ENCODE assay signal across 13 cellular contexts in genomic region chr7:116970148-116970910, GRCh38. TPM values are rescaled to one million over a fixed set of nuclear protein-coding genes. Genes with fewer than 3 reads are reported as not detected.
A peak's percentile ranks its signal among the peaks of the same experiment; 100 is the strongest.
DNase-seq lines count a peak whose midpoint lies in the region; ATAC-seq and TF ChIP-seq lines count a peak whose summit lies in the region.
"Had no signal": no experiment of that assay in that cellular context is flagged by ENCODE, and none has a peak within 500 bp of the region (broad histone marks: within the 10 kb centered on the region; RNA-seq: fewer than 3 reads in every experiment).

No MANE protein-coding gene starts in this region.

- intact Hi-C loops in testis (cut with DNase I; ENCODE audit: low total_unique reads): no loop called here

- H3K9me3 Mint-ChIP-seq in H9: peaks cover 3 to 4% of the 10 kb centered on the region in 2 experiments; a peak in 3 of 5 replicates
- H3K9me3 Mint-ChIP-seq: activated T-cell treated with anti-CD3 and anti-CD28 coated beads, Interleukin-2, amount 50 U/mL, for 4 hours; natural killer cell; type B pancreatic cell had no signal

- ATAC-seq in HG03442 (IDR thresholded peaks at IDR 0.05; ENCODE audit: unreplicated experiment): peak; percentile 79
- ATAC-seq: activated T-cell treated with anti-CD3 and anti-CD28 coated beads, Interleukin-2, amount 50 U/mL, for 4 hours; natural killer cell had no signal

- H3K27me3 Mint-ChIP-seq in H9 (ENCODE audit: low read depth): no peaks in the 10 kb centered on the region
- H3K27me3 Mint-ChIP-seq: type B pancreatic cell had no signal

- H4K5ac ChIP-seq in H9 (ENCODE audit: insufficient read length, low read depth, low read length): no peak overlapping the region

- H3T11ph ChIP-seq in H9 (ENCODE audit: low read length): peak overlapping the region; percentile 26

- H3K4me2 ChIP-seq in H9 (ENCODE audit: insufficient read depth, insufficient read length, low read length): no peak overlapping the region

- H3K4me3 ChIP-seq in iPS-15b (ENCODE audit: low read depth, low read length) (no peak overlapping the region), testis (no peak overlapping the region)

- H2AFZ ChIP-seq in H9 (ENCODE audit: low read length): no peak overlapping the region

- no peak overlapping the region for H2BK15ac ChIP-seq in H9 (ENCODE audit: low read depth, low read length)

- no peak overlapping the region for H3K27ac ChIP-seq in H9 (ENCODE audit: insufficient read length, low read depth, low read length)
- no peak overlapping the region for H3K27ac ChIP-seq in substantia nigra (ENCODE audit: low read depth, low read length, poor library complexity, severe bottlenecking)
- H3K27ac ChIP-seq in testis: no peak overlapping the region

- no CpG with 5 or more reads among the region's 4 CpGs for WGBS in H9 (ENCODE audit: extremely low coverage, insufficient read length, low lambda C conversion rate)
- 72 to 86% methylated on average over 4 of the region's 4 CpGs for WGBS in testis, 2 donors

- no peaks in the 10 kb centered on the region for H3K9me3 ChIP-seq in H9 (ENCODE audit: control insufficient read depth, low read depth, low read length)
- H3K9me3 ChIP-seq in iPS-15b (ENCODE audit: control insufficient read depth, insufficient read depth, low read length): no peaks in the 10 kb centered on the region
- H3K9me3 ChIP-seq in testis: no peaks in the 10 kb centered on the region

- H3K9ac ChIP-seq in H9 (ENCODE audit: extremely low read depth, insufficient read length, low read length): no peak overlapping the region
- peak overlapping the region; percentile 70 for H3K9ac ChIP-seq in iPS-15b (ENCODE audit: low read depth, low read length)

- no peaks in the 10 kb centered on the region for H3K79me2 ChIP-seq in H9 (ENCODE audit: insufficient read depth, low read length)

- no peaks in the 10 kb centered on the region for H3K36me3 ChIP-seq in iPS-15b (ENCODE audit: control insufficient read depth, insufficient read depth, low read length)
- no peaks in the 10 kb centered on the region for H3K36me3 ChIP-seq in testis (ENCODE audit: low read depth, missing control alignments)

- peaks cover 2 to 18% (median 3%) of the 10 kb centered on the region in 3 experiments for H3K36me3 Mint-ChIP-seq in H9 (ENCODE audit: insufficient read depth in 1 of 3, low read depth in 3 of 3)
- H3K36me3 Mint-ChIP-seq: natural killer cell had no signal

- no peak overlapping the region for H2AK5ac ChIP-seq in H9 (ENCODE audit: insufficient read length, low read length)

- H2BK120ac ChIP-seq in H9 (ENCODE audit: low read depth, low read length, poor library complexity, severe bottlenecking): no peak overlapping the region

- H3K18ac ChIP-seq in H9 (ENCODE audit: insufficient read length, low read depth, low read length): no peak overlapping the region

- no peaks in the 10 kb centered on the region for H3K27me3 ChIP-seq in H9 (ENCODE audit: insufficient read depth, low read length)
- H3K27me3 ChIP-seq in iPS-15b (ENCODE audit: control insufficient read depth, insufficient read depth, low read length): no peaks in the 10 kb centered on the region
- H3K27me3 ChIP-seq in testis: no peaks in the 10 kb centered on the region

- peak overlapping the region; percentile 6 to 89 (median 86); a peak in 6 of 7 replicates for H3K27ac Mint-ChIP-seq in H9
- H3K27ac Mint-ChIP-seq: type B pancreatic cell had no signal

- TF ChIP-seq CTCF in H9 (conservative IDR thresholded peaks at IDR 0.05): no peak
- TF ChIP-seq CTCF in testis (IDR thresholded peaks at IDR 0.05): no peak

- H3K4me3 Mint-ChIP-seq in H9: no peak overlapping the region
- H3K4me3 Mint-ChIP-seq: activated T-cell treated with anti-CD3 and anti-CD28 coated beads, Interleukin-2, amount 50 U/mL, for 4 hours; natural killer cell; type B pancreatic cell had no signal

- no peak overlapping the region for H4K91ac ChIP-seq in H9 (ENCODE audit: insufficient read length, low read depth, low read length)

- no peak overlapping the region for H2BK20ac ChIP-seq in H9 (ENCODE audit: low read depth, low read length, poor library complexity, severe bottlenecking)

- H3K4me1 ChIP-seq in H9 (ENCODE audit: insufficient read depth, low read length) (peaks cover 7% of the 10 kb centered on the region; the same call in 1 of the 2 replicates), iPS-15b (ENCODE audit: control insufficient read depth, insufficient read depth, low read length) (peaks cover 23% of the 10 kb centered on the region), testis (no peaks in the 10 kb centered on the region)

- no peak overlapping the region for H3K14ac ChIP-seq in H9 (ENCODE audit: insufficient read depth, low read length)

- H3K56ac ChIP-seq in H9 (ENCODE audit: insufficient read length, low read depth, low read length): no peak overlapping the region

- no peak overlapping the region for H2BK12ac ChIP-seq in H9 (ENCODE audit: insufficient read length, low read depth, low read length)

- no peaks in the 10 kb centered on the region for H3K79me1 ChIP-seq in H9 (ENCODE audit: insufficient read depth, low read depth, low read length, poor library complexity, severe bottlenecking)

- no peak overlapping the region for H4K8ac ChIP-seq in H9 (replicated peaks; ENCODE audit: insufficient read length, low read depth, low read length)

- no peaks in the 10 kb centered on the region for H4K20me1 ChIP-seq in H9 (ENCODE audit: control insufficient read depth, insufficient read depth, insufficient read length)

- TF ChIP-seq POLR2A in testis (IDR thresholded peaks at IDR 0.05): no peak

- no peak overlapping the region for H2BK5ac ChIP-seq in H9 (ENCODE audit: insufficient read length, low read length)

- DNase-seq in NCI-H82 (lab: John Stamatoyannopoulos, UW) (peak; percentile 22), NCI-H82 treated with DMSO at 0.1 percent for 48 hours (lab: John Stamatoyannopoulos, UW; ENCODE audit: unreplicated experiment) (no peak), H9 (no peak), NCI-H2107 treated with DMSO at 0.1 percent for 48 hours (lab: John Stamatoyannopoulos, UW; ENCODE audit: unreplicated experiment) (no peak), substantia nigra (lab: John Stamatoyannopoulos, UW) (no peak), testis (no peak)
- DNase-seq: activated T-cell treated with anti-CD3 and anti-CD28 coated beads, Interleukin-2, amount 50 U/mL, for 4 hours; natural killer cell; stimulated activated CD4-positive, alpha-beta T cell treated with anti-CD3 and anti-CD28 coated beads, Interleukin-2, amount 100 ng/mL, for 48 hours; T-helper 2 cell had no signal

- H3K23ac ChIP-seq in H9 (ENCODE audit: insufficient read length, low read depth, low read length): no peak overlapping the region

- H3K23me2 ChIP-seq in H9 (ENCODE audit: insufficient read length, low read depth, low read length, poor library complexity, severe bottlenecking): no peaks in the 10 kb centered on the region

- H3K4me1 Mint-ChIP-seq in H9: peaks cover 40 to 44% of the 10 kb centered on the region in 2 experiments

- H3K4ac ChIP-seq in H9 (ENCODE audit: low read depth, low read length): no peak overlapping the region

RNA-seq across cellular contexts. Expression of gene ST7, which starts 17.0 kb away (rescaled TPM):
- 10.9 and 12.9 TPM in 2 replicates for total RNA-seq in H9 (2021)
- total RNA-seq in testis: 10 to 100 TPM; 15.9 to 23.2 TPM
- polyA plus RNA-seq in testis (ENCODE audit: insufficient read depth, low read depth, low replicate concordance): 25.3 TPM
